ENCODE assay signal across 1 cellular context in the genomic region with DNA sequence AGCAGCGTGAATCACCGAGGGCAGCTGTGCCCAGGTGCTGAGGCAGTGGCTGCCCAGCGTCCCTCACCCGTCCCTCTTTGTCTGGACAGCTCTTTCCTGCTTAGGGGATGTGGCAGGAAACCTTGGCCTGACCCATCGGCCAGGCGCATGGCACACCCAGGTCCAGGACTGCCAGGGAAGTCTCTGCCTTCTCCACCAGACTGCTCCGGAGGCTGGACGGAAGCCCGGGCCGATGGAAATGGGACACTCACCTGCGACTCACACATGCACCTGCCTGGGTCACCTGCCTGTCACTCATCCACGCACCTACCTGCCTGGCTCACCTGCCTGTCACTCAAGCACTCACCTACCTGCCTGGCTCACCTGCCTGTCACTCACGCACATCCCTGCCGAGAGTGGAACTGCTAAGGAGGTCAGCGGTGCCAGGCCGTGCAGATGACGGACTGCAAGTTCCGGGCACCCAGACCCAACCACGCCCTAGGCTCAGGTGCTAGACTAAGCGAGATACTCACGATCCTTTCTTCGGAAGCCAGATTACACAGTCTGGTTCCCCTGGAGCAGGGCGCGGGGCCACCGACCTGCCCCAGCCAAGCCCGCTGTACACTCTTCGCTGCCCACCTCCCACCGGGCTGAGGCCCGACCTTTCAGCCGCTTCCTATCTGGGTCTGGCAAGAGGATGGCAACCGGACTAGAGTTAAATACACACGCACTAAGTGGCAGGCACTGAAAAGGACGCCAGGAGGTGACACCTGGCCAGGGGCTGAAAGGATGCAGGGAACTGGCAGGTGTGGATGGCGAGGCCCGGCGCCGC.
TF ChIP-seq lines count a peak whose summit lies in the region.

No MANE protein-coding gene starts in this region.

TF ChIP-seq in GM23338, 12 proteins besides CTCF, POLR2A, EP300 and RAD21 (continued from another document):
- no peak for TF ChIP-seq REST (IDR thresholded peaks at IDR 0.05; ENCODE audit: unreplicated experiment)
- TF ChIP-seq, protein P1, sequence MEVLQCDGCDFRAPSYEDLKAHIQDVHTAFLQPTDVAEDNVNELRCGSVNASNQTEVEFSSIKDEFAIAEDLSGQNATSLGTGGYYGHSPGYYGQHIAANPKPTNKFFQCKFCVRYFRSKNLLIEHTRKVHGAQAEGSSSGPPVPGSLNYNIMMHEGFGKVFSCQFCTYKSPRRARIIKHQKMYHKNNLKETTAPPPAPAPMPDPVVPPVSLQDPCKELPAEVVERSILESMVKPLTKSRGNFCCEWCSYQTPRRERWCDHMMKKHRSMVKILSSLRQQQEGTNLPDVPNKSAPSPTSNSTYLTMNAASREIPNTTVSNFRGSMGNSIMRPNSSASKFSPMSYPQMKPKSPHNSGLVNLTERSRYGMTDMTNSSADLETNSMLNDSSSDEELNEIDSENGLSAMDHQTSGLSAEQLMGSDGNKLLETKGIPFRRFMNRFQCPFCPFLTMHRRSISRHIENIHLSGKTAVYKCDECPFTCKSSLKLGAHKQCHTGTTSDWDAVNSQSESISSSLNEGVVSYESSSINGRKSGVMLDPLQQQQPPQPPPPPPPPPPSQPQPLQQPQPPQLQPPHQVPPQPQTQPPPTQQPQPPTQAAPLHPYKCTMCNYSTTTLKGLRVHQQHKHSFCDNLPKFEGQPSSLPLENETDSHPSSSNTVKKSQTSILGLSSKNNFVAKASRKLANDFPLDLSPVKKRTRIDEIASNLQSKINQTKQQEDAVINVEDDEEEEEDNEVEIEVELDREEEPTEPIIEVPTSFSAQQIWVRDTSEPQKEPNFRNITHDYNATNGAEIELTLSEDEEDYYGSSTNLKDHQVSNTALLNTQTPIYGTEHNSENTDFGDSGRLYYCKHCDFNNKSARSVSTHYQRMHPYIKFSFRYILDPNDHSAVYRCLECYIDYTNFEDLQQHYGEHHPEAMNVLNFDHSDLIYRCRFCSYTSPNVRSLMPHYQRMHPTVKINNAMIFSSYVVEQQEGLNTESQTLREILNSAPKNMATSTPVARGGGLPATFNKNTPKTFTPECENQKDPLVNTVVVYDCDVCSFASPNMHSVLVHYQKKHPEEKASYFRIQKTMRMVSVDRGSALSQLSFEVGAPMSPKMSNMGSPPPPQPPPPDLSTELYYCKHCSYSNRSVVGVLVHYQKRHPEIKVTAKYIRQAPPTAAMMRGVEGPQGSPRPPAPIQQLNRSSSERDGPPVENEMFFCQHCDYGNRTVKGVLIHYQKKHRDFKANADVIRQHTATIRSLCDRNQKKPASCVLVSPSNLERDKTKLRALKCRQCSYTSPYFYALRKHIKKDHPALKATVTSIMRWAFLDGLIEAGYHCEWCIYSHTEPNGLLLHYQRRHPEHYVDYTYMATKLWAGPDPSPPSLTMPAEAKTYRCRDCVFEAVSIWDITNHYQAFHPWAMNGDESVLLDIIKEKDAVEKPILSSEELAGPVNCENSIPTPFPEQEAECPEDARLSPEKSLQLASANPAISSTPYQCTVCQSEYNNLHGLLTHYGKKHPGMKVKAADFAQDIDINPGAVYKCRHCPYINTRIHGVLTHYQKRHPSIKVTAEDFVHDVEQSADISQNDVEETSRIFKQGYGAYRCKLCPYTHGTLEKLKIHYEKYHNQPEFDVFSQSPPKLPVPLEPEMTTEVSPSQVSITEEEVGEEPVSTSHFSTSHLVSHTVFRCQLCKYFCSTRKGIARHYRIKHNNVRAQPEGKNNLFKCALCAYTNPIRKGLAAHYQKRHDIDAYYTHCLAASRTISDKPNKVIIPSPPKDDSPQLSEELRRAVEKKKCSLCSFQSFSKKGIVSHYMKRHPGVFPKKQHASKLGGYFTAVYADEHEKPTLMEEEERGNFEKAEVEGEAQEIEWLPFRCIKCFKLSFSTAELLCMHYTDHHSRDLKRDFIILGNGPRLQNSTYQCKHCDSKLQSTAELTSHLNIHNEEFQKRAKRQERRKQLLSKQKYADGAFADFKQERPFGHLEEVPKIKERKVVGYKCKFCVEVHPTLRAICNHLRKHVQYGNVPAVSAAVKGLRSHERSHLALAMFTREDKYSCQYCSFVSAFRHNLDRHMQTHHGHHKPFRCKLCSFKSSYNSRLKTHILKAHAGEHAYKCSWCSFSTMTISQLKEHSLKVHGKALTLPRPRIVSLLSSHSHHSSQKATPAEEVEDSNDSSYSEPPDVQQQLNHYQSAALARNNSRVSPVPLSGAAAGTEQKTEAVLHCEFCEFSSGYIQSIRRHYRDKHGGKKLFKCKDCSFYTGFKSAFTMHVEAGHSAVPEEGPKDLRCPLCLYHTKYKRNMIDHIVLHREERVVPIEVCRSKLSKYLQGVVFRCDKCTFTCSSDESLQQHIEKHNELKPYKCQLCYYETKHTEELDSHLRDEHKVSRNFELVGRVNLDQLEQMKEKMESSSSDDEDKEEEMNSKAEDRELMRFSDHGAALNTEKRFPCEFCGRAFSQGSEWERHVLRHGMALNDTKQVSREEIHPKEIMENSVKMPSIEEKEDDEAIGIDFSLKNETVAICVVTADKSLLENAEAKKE (CRISPR knock-in tag; IDR thresholded peaks at IDR 0.05): no peak
- TF ChIP-seq CREB1 (CRISPR knock-in tag; IDR thresholded peaks at IDR 0.05; ENCODE audit: low read depth): no peak
- no peak for TF ChIP-seq STAT1 (IDR thresholded peaks at IDR 0.05; ENCODE audit: unreplicated experiment)
TF ChIP-seq in GM23338: peak in this region for 0.
